Comparison of ENCODE assay signal across 15 cellular contexts in the genomic region with DNA sequence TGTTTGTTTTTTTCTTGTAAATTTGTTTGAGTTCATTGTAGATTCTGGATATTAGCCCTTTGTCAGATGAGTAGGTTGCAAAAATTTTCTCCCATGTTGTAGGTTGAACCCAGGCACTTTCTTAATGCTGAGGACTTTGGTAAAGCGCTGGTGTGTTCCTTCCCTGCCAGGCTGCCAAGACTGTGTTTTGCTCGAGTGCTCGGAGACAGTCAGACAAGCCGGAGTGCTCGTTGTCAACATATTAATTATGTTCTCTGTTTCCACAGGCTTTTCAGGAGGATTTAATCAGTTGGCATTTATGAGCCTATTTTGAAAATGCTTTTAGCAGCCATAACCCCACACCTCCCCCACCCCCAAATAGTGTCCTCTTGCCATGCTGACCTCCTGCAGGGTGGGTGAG.
"Had no signal": no experiment of that assay in that cellular context is flagged by ENCODE, and none has a peak within 500 bp of the region (broad histone marks: within the 10 kb centered on the region; RNA-seq: fewer than 3 reads in every experiment).

No MANE protein-coding gene starts in this region.

- H3K4me3 ChIP-seq: cardiac muscle cell, colonic mucosa, neural progenitor cell, pancreas, right atrium auricular region, tibial nerve had no signal

- H3K27me3 ChIP-seq: neural progenitor cell, pancreas, right atrium auricular region, tibial nerve had no signal

- H3K9me3 ChIP-seq: colonic mucosa, pancreas, right atrium auricular region, tibial nerve had no signal

- H3K4me1 ChIP-seq: pancreas had no signal

- H3K36me3 ChIP-seq: cardiac muscle cell, colonic mucosa, neural progenitor cell, pancreas, right atrium auricular region, tibial nerve had no signal

- H3K9ac ChIP-seq: neural progenitor cell had no signal

- H3K27ac ChIP-seq: cardiac muscle cell, colonic mucosa, neural progenitor cell, pancreas, right atrium auricular region, tibial nerve had no signal

- DNase-seq: activated CD4-positive, alpha-beta memory T cell treated with anti-CD3 and anti-CD28 coated beads for 36 hours; activated CD4-positive, CD25-positive, alpha-beta regulatory T cell treated with anti-CD3 and anti-CD28 coated beads, Interleukin-2, amount 50 U/mL, for 72 hours; activated naive CD4-positive, alpha-beta T cell; activated T-cell treated with anti-CD3 and anti-CD28 coated beads, Interleukin-2, amount 50 U/mL, for 72 hours; aorta; colonic mucosa; effector CD4-positive, alpha-beta T cell; hippocampal formation; kidney glomerular epithelial cell; pancreas; small intestine had no signal

- ATAC-seq: activated T-cell treated with anti-CD3 and anti-CD28 coated beads, Interleukin-2, amount 50 U/mL, for 72 hours; pancreas had no signal
